ENCODE assay signal across 18 cellular contexts in genomic region chr2:46144133-46144800, GRCh38.
DNase-seq lines count a peak whose midpoint lies in the region; ATAC-seq lines count a peak whose summit lies in the region.
"Had no signal": no experiment of that assay in that cellular context is flagged by ENCODE, and none has a peak within 500 bp of the region (broad histone marks: within the 10 kb centered on the region; RNA-seq: fewer than 3 reads in every experiment).

No MANE protein-coding gene starts in this region.

- H3K9me3 Mint-ChIP-seq in activated T-cell treated with anti-CD3 and anti-CD28 coated beads, Interleukin-2, amount 50 U/mL, for 72 hours, result no peaks in the 10 kb centered on the region
- H3K9me3 Mint-ChIP-seq in naive thymus-derived CD8-positive, alpha-beta T cell, result no peaks in the 10 kb centered on the region
- no peaks in the 10 kb centered on the region for H3K9me3 Mint-ChIP-seq in stimulated activated naive B cell treated with anti-CD40 and anti-IgM and Interleukin-4, amounts not matched to agents 10 μg/mL and 1 μg/mL and 100 μg/mL, for 72 hours
- H3K9me3 Mint-ChIP-seq: endodermal cell had no signal

- peaks cover 47% of the 10 kb centered on the region for H3K4me1 Mint-ChIP-seq in activated T-cell treated with anti-CD3 and anti-CD28 coated beads, Interleukin-2, amount 50 U/mL, for 72 hours (ENCODE audit: low read depth)
- H3K4me1 Mint-ChIP-seq in naive thymus-derived CD8-positive, alpha-beta T cell, result peaks cover 6 to 10% (median 7%) of the 10 kb centered on the region in 4 donors
- peaks cover 3 to 10% of the 10 kb centered on the region in 2 donors for H3K4me1 Mint-ChIP-seq in stimulated activated naive B cell treated with anti-CD40 and anti-IgM and Interleukin-4, amounts not matched to agents 10 μg/mL and 1 μg/mL and 100 μg/mL, for 72 hours

- peaks cover 0 to 8% of the 10 kb centered on the region in 2 donors for H3K36me3 Mint-ChIP-seq in activated T-cell treated with anti-CD3 and anti-CD28 coated beads, Interleukin-2, amount 50 U/mL, for 72 hours (ENCODE audit: insufficient read depth in 2 of 2)
- H3K36me3 Mint-ChIP-seq in naive thymus-derived CD8-positive, alpha-beta T cell, result peaks cover 4 to 17% (median 6%) of the 10 kb centered on the region in 3 donors
- peaks cover 7 to 31% of the 10 kb centered on the region in 2 donors for H3K36me3 Mint-ChIP-seq in stimulated activated naive B cell treated with anti-CD40 and anti-IgM and Interleukin-4, amounts not matched to agents 10 μg/mL and 1 μg/mL and 100 μg/mL, for 72 hours

- peak overlapping the region; percentile 11 to 42 for H3K4me3 Mint-ChIP-seq in activated T-cell treated with anti-CD3 and anti-CD28 coated beads, Interleukin-2, amount 50 U/mL, for 72 hours
- H3K4me3 Mint-ChIP-seq in naive thymus-derived CD8-positive, alpha-beta T cell, result no peak overlapping the region
- H3K4me3 Mint-ChIP-seq in stimulated activated naive B cell treated with anti-CD40 and anti-IgM and Interleukin-4, amounts not matched to agents 10 μg/mL and 1 μg/mL and 100 μg/mL, for 72 hours, result no peak overlapping the region
- H3K4me3 Mint-ChIP-seq: endodermal cell had no signal

- H3K27me3 Mint-ChIP-seq in activated T-cell treated with anti-CD3 and anti-CD28 coated beads, Interleukin-2, amount 50 U/mL, for 72 hours (ENCODE audit: low read depth), result no peaks in the 10 kb centered on the region
- H3K27me3 Mint-ChIP-seq in naive thymus-derived CD8-positive, alpha-beta T cell, result no peaks in the 10 kb centered on the region
- no peaks in the 10 kb centered on the region for H3K27me3 Mint-ChIP-seq in stimulated activated naive B cell treated with anti-CD40 and anti-IgM and Interleukin-4, amounts not matched to agents 10 μg/mL and 1 μg/mL and 100 μg/mL, for 72 hours

- peak; percentile 89 to 94 for ATAC-seq in activated T-cell treated with anti-CD3 and anti-CD28 coated beads, Interleukin-2, amount 50 U/mL, for 72 hours (replicated peaks in 1 of 2)
- peak; percentile 65 to 94 for ATAC-seq in naive thymus-derived CD8-positive, alpha-beta T cell
- no peak for ATAC-seq in HG02970 (IDR thresholded peaks at IDR 0.05; ENCODE audit: low FRiP score, unreplicated experiment)
- no peak for ATAC-seq in stimulated activated naive B cell treated with anti-CD40 and anti-IgM and Interleukin-4, amounts not matched to agents 10 μg/mL and 1 μg/mL and 100 μg/mL, for 72 hours (replicated peaks)
- ATAC-seq: right cardiac atrium had no signal

- H3K27ac Mint-ChIP-seq in activated T-cell treated with anti-CD3 and anti-CD28 coated beads, Interleukin-2, amount 50 U/mL, for 72 hours, result peak overlapping the region; percentile 20
- H3K27ac Mint-ChIP-seq in naive thymus-derived CD8-positive, alpha-beta T cell, result peak overlapping the region in 2 of 10 donors; percentile 4 to 77
- no peak overlapping the region for H3K27ac Mint-ChIP-seq in stimulated activated naive B cell treated with anti-CD40 and anti-IgM and Interleukin-4, amounts not matched to agents 10 μg/mL and 1 μg/mL and 100 μg/mL, for 72 hours
- H3K27ac Mint-ChIP-seq: endodermal cell had no signal

- peak; percentile 3 for DNase-seq in stimulated activated CD4-positive, alpha-beta T cell treated with anti-CD3 and anti-CD28 coated beads, Interleukin-15, amount 100 ng/mL, for 24 hours
- DNase-seq in stimulated activated CD4-positive, alpha-beta T cell treated with anti-CD3 and anti-CD28 coated beads, Interleukin-4, amount 100 ng/mL, for 1 hour, result no peak
- DNase-seq in activated T-cell treated with anti-CD3 and anti-CD28 coated beads, Interleukin-2, amount 50 U/mL, for 72 hours, result peak; percentile 38 to 68
- peak in 4 of 10 donors; percentile 2 to 38 (median 10) for DNase-seq in naive thymus-derived CD8-positive, alpha-beta T cell
- DNase-seq in NOMO-1 treated with dmso at 0.1 percent for 144 hours (lab: John Stamatoyannopoulos, UW; ENCODE audit: unreplicated experiment) (no peak), amniotic stem cell (lab: John Stamatoyannopoulos, UW) (no peak)
- no peak for DNase-seq in stimulated activated naive B cell treated with anti-CD40 and anti-IgM and Interleukin-4, amounts not matched to agents 10 μg/mL and 1 μg/mL and 100 μg/mL, for 72 hours
- DNase-seq: activated CD4-positive, alpha-beta T cell treated with anti-CD3 and anti-CD28 coated beads, Interleukin-2, amount 50 U/mL, for 4 hours; endodermal cell; HCEC 1CT; NCI-H1436; NCI-H524 treated with DMSO at 0.1 percent for 48 hours; ovary; right cardiac atrium; Right ventricle myocardium superior; substantia nigra; uterus had no signal

- POLR2A ChIA-PET in naive thymus-derived CD8-positive, alpha-beta T cell (lab: Charles Lee), result no interaction called here

Comparison
In these comparisons a context has a peak if more than half of its experiments do, and no peak if none do; other contexts are left out.
1. DNase-seq: peak in stimulated activated CD4-positive, alpha-beta T cell treated with anti-CD3 and anti-CD28 coated beads, Interleukin-15, amount 100 ng/mL, for 24 hours (single experiment) and activated T-cell treated with anti-CD3 and anti-CD28 coated beads, Interleukin-2, amount 50 U/mL, for 72 hours (2 of 2); none in stimulated activated CD4-positive, alpha-beta T cell treated with anti-CD3 and anti-CD28 coated beads, Interleukin-4, amount 100 ng/mL, for 1 hour (single experiment), NOMO-1 treated with dmso at 0.1 percent for 144 hours (single experiment), amniotic stem cell (single experiment) and stimulated activated naive B cell treated with anti-CD40 and anti-IgM and Interleukin-4, amounts not matched to agents 10 μg/mL and 1 μg/mL and 100 μg/mL, for 72 hours (single experiment).
2. ATAC-seq: peak in activated T-cell treated with anti-CD3 and anti-CD28 coated beads, Interleukin-2, amount 50 U/mL, for 72 hours (2 of 2) and naive thymus-derived CD8-positive, alpha-beta T cell (2 of 2); none in HG02970 (single experiment) and stimulated activated naive B cell treated with anti-CD40 and anti-IgM and Interleukin-4, amounts not matched to agents 10 μg/mL and 1 μg/mL and 100 μg/mL, for 72 hours (0 of 2).
3. H3K4me3 Mint-ChIP-seq: peak in activated T-cell treated with anti-CD3 and anti-CD28 coated beads, Interleukin-2, amount 50 U/mL, for 72 hours (2 of 2); none in naive thymus-derived CD8-positive, alpha-beta T cell (0 of 10) and stimulated activated naive B cell treated with anti-CD40 and anti-IgM and Interleukin-4, amounts not matched to agents 10 μg/mL and 1 μg/mL and 100 μg/mL, for 72 hours (0 of 2).